Comparison of ENCODE assay signal across 18 cellular contexts in genomic region chr5:142184939-142185526, GRCh38.
DNase-seq lines count a peak whose midpoint lies in the region; ATAC-seq and TF ChIP-seq lines count a peak whose summit lies in the region.
"Had no signal": no experiment of that assay in that cellular context is flagged by ENCODE, and none has a peak within 500 bp of the region (broad histone marks: within the 10 kb centered on the region; RNA-seq: fewer than 3 reads in every experiment).

No MANE protein-coding gene starts in this region.

- ATAC-seq in stimulated activated naive CD8-positive, alpha-beta T cell treated with anti-CD3 and anti-CD28 coated beads, Interleukin-15, Interleukin-2, amounts not matched to agents 100 U/mL and 50 U/mL, for 24 hours = no peak
- ATAC-seq in GM21367 (IDR thresholded peaks at IDR 0.05; ENCODE audit: unreplicated experiment) = no peak

- 24 to 45% (median 26%) methylated on average over 10 of the region's 10 CpGs for WGBS in stomach, 5 donors

- no peaks in the 10 kb centered on the region for H3K36me3 ChIP-seq in stomach
- H3K36me3 ChIP-seq: adrenal gland, suprapubic skin, vagina had no signal

- no peaks in the 10 kb centered on the region for H3K9me3 ChIP-seq in stomach
- H3K9me3 ChIP-seq: adrenal gland, suprapubic skin, vagina had no signal

- H3K27ac ChIP-seq in stomach = peak overlapping the region; percentile 1 to 82 (median 70)
- H3K27ac ChIP-seq: suprapubic skin, vagina had no signal

- no peak for TF ChIP-seq EP300 in stomach (IDR thresholded peaks at IDR 0.05)

- intact Hi-C loops in stomach (cut with DNase I; ENCODE audit: low total_unique reads) = no loop called here

- no peaks in the 10 kb centered on the region for H3K27me3 ChIP-seq in stomach
- H3K27me3 ChIP-seq: adrenal gland, suprapubic skin, vagina had no signal

- TF ChIP-seq POLR2A in stomach (IDR thresholded peaks at IDR 0.05) = no peak

- H3K4me1 ChIP-seq in stomach = peaks cover 29 to 48% (median 32%) of the 10 kb centered on the region in 4 donors
- H3K4me1 ChIP-seq: suprapubic skin, vagina had no signal

- H3K4me3 ChIP-seq in foreskin fibroblast (ENCODE audit: low read depth in 1 of 2, low read length in 2 of 2) (no peak overlapping the region), stomach (no peak overlapping the region)
- H3K4me3 ChIP-seq: adrenal gland, lung, suprapubic skin, vagina had no signal

- TF ChIP-seq CTCF in foreskin fibroblast (IDR thresholded peaks at IDR 0.05; ENCODE audit: low read depth, low read length) = no peak
- TF ChIP-seq CTCF in stomach (IDR thresholded peaks at IDR 0.05) = no peak

- peak; percentile 14 for DNase-seq in activated effector memory CD4-positive, alpha-beta T cell treated with anti-CD3 and anti-CD28 coated beads, Interleukin-2, amount 50 U/mL, for 16 hours
- DNase-seq in activated effector memory CD4-positive, alpha-beta T cell treated with Interleukin-2 at 50 U/mL for 16 hours = no peak
- DNase-seq in RKO (ENCODE audit: low spot score) (peak; percentile 13), foreskin fibroblast (peak; percentile 21 to 46), stomach (no peak), GF-D8 (lab: John Stamatoyannopoulos, UW) (no peak)
- no peak for DNase-seq in stimulated activated naive CD8-positive, alpha-beta T cell treated with anti-CD3 and anti-CD28 coated beads, Interleukin-15, Interleukin-2, amounts not matched to agents 100 U/mL and 50 U/mL, for 24 hours
- DNase-seq: activated CD4-positive, alpha-beta T cell treated with anti-CD3 and anti-CD28 coated beads, Interleukin-2, amount 10 ng/mL, durations not matched to agents 7 days and 5 days; DMS 273 treated with DMSO at 0.1 percent for 48 hours; Karpas-422; NCI-H1105; NCI-H524 treated with DMSO at 0.1 percent for 48 hours; stimulated activated CD4-positive, alpha-beta T cell treated with anti-CD3 and anti-CD28 coated beads, Interleukin-15, amount 100 ng/mL, for 24 hours had no signal

Comparison
In these comparisons a context has a peak if more than half of its experiments do, and no peak if none do; other contexts are left out.
1. DNase-seq: peak in activated effector memory CD4-positive, alpha-beta T cell treated with anti-CD3 and anti-CD28 coated beads, Interleukin-2, amount 50 U/mL, for 16 hours (single experiment), RKO (single experiment) and foreskin fibroblast (2 of 2); none in activated effector memory CD4-positive, alpha-beta T cell treated with Interleukin-2 at 50 U/mL for 16 hours (single experiment), stomach (single experiment), stimulated activated naive CD8-positive, alpha-beta T cell treated with anti-CD3 and anti-CD28 coated beads, Interleukin-15, Interleukin-2, amounts not matched to agents 100 U/mL and 50 U/mL, for 24 hours (single experiment) and GF-D8 (single experiment).